Comparison of ENCODE assay signal across 8 cellular contexts in the genomic region with DNA sequence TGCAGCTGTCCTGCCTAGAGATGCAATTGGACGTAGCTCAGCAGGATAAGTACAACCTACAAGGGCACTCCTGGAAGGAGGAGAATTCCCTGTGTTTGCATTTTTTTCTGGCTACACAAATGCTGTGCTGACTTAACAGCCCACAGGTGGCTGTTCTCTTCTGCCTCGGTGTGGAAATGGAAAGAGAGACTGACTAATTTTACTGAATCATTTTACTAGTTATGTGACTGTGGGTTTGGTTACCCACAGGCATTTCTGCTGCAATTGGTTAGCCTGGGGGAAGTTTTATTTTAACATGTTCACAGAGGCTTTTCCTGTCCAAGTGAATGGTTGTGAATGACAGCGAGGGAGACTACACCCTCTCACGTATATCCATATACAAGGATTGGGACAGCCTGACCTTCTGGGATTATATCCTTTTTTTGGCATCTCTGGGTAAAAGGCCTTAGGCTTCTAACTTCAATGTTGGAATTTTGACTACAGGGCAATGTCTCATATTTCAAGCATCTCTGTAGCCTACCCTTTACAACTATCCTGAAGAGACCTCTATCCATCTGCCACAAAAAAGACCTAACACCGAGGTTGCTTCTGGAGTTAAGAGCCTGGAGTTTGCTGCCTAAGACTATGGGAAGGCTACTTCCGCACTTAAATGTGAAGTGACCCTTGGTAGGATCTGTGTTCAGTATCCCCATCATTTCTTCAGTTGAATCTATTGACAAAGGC.
DNase-seq lines count a peak whose midpoint lies in the region; ATAC-seq and TF ChIP-seq lines count a peak whose summit lies in the region.

No MANE protein-coding gene starts in this region.

- POLR2A ChIA-PET in activated CD4-positive, alpha-beta memory T cell treated with anti-CD3 and anti-CD28 coated beads for 36 hours (lab: Charles Lee): no interaction called here

- H3K4me1 ChIP-seq in suprapubic skin (peaks cover 10% of the 10 kb centered on the region), colonic mucosa (no peaks in the 10 kb centered on the region)

- H3K4me3 ChIP-seq in suprapubic skin (no peak overlapping the region), colonic mucosa (no peak overlapping the region)

- ATAC-seq in HG03460 (IDR thresholded peaks at IDR 0.05; ENCODE audit: unreplicated experiment): peak; percentile 90

- TF ChIP-seq CTCF in GM20000 (IDR thresholded peaks at IDR 0.05; ENCODE audit: extremely low read depth, missing control alignments) (no peak), suprapubic skin (IDR thresholded peaks at IDR 0.05) (no peak), colonic mucosa (IDR thresholded peaks at IDR 0.05) (no peak), CD14-positive monocyte (IDR thresholded peaks at IDR 0.05) (no peak)

- H3K36me3 ChIP-seq in suprapubic skin (no peaks in the 10 kb centered on the region), colonic mucosa (no peaks in the 10 kb centered on the region)

- no peak overlapping the region for H3K27ac ChIP-seq in suprapubic skin
- no peak overlapping the region for H3K27ac ChIP-seq in colonic mucosa

- peaks cover 4% of the 10 kb centered on the region for H3K9me3 Mint-ChIP-seq in activated CD4-positive, alpha-beta memory T cell treated with anti-CD3 and anti-CD28 coated beads for 36 hours
- peaks cover 0 to 2% (median 0%) of the 10 kb centered on the region in 7 donors for H3K9me3 Mint-ChIP-seq in CD14-positive monocyte

- DNase-seq in GM03348 (ENCODE audit: low spot score) (peak; percentile 72), GM20000 (ENCODE audit: low spot score) (peak; percentile 62), non-pigmented ciliary epithelial cell (ENCODE audit: low read depth) (peak; percentile 82), suprapubic skin (ENCODE audit: low spot score in 2 of 2) (no peak), colonic mucosa (no peak), CD14-positive monocyte (ENCODE audit: low spot score) (no peak)
- DNase-seq in activated CD4-positive, alpha-beta memory T cell treated with anti-CD3 and anti-CD28 coated beads for 36 hours: peak; percentile 74

- CTCF ChIA-PET in activated CD4-positive, alpha-beta memory T cell treated with anti-CD3 and anti-CD28 coated beads for 36 hours (lab: Charles Lee): no interaction called here

- H3K4me1 Mint-ChIP-seq in activated CD4-positive, alpha-beta memory T cell treated with anti-CD3 and anti-CD28 coated beads for 36 hours (ENCODE audit: low read depth): peaks cover 12% of the 10 kb centered on the region
- H3K4me1 Mint-ChIP-seq in CD14-positive monocyte: no peaks in the 10 kb centered on the region

- H3K36me3 Mint-ChIP-seq in activated CD4-positive, alpha-beta memory T cell treated with anti-CD3 and anti-CD28 coated beads for 36 hours: peaks cover 2% of the 10 kb centered on the region
- H3K36me3 Mint-ChIP-seq in CD14-positive monocyte: no peaks in the 10 kb centered on the region

- WGBS in suprapubic skin: 65% methylated on average over 6 of the region's 6 CpGs

- no peak overlapping the region for H3K4me3 Mint-ChIP-seq in activated CD4-positive, alpha-beta memory T cell treated with anti-CD3 and anti-CD28 coated beads for 36 hours
- no peak overlapping the region for H3K4me3 Mint-ChIP-seq in CD14-positive monocyte

- H3K9me3 ChIP-seq in suprapubic skin (no peaks in the 10 kb centered on the region), colonic mucosa (no peaks in the 10 kb centered on the region)

- no peak for TF ChIP-seq POLR2A in suprapubic skin (IDR thresholded peaks at IDR 0.05)

- H3K9ac ChIP-seq in colonic mucosa (ENCODE audit: low read depth in 2 of 2, low read length in 2 of 2): no peak overlapping the region

- no peak for TF ChIP-seq EP300 in suprapubic skin (IDR thresholded peaks at IDR 0.05)

- H3K27me3 ChIP-seq in suprapubic skin (no peaks in the 10 kb centered on the region), colonic mucosa (no peaks in the 10 kb centered on the region)

- intact Hi-C loops in activated CD4-positive, alpha-beta memory T cell treated with anti-CD3 and anti-CD28 coated beads for 36 hours (cut with micrococcal nuclease): loop anchor here (1.0 to 5.0 kb wide), 6 partner anchors 9 to 432 kb away; no protein-coding TSS in a partner anchor
- intact Hi-C loops in colonic mucosa (cut with DNase I): no loop called here
- intact Hi-C loops in CD14-positive monocyte (cut with micrococcal nuclease): no loop called here

- H3K27ac Mint-ChIP-seq in activated CD4-positive, alpha-beta memory T cell treated with anti-CD3 and anti-CD28 coated beads for 36 hours: no peak overlapping the region
- H3K27ac Mint-ChIP-seq in CD14-positive monocyte: no peak overlapping the region

- peaks cover 1% of the 10 kb centered on the region for H3K27me3 Mint-ChIP-seq in activated CD4-positive, alpha-beta memory T cell treated with anti-CD3 and anti-CD28 coated beads for 36 hours
- H3K27me3 Mint-ChIP-seq in CD14-positive monocyte (ENCODE audit: low read depth in 3 of 3): no peaks in the 10 kb centered on the region

Comparison
In these comparisons a context has a peak if more than half of its experiments do, and no peak if none do; other contexts are left out.
1. DNase-seq: peak in GM03348 (single experiment), GM20000 (single experiment), activated CD4-positive, alpha-beta memory T cell treated with anti-CD3 and anti-CD28 coated beads for 36 hours (single experiment) and non-pigmented ciliary epithelial cell (single experiment); none in suprapubic skin (0 of 2), colonic mucosa (single experiment) and CD14-positive monocyte (single experiment).